In genomic region chr5:128498844-128499455, GRCh38 we compare ENCODE assay signal across 8 cellular contexts. TPM values are rescaled to one million over a fixed set of nuclear protein-coding genes. Genes with fewer than 3 reads are reported as not detected.
DNase-seq lines count a peak whose midpoint lies in the region; ATAC-seq, FAIRE-seq and TF ChIP-seq lines count a peak whose summit lies in the region.

No MANE protein-coding gene starts in this region.

- H3K9me3 ChIP-seq in astrocyte (ENCODE audit: insufficient read depth, low read depth, low read length) (no peaks in the 10 kb centered on the region), left lung (peaks cover 0 to 3% of the 10 kb centered on the region in 2 donors)

- H3K4me3 ChIP-seq in astrocyte (ENCODE audit: insufficient read depth, low read depth, low read length) (no peak overlapping the region), left lung (no peak overlapping the region)

- no peaks in the 10 kb centered on the region for H3K4me1 ChIP-seq in astrocyte (ENCODE audit: insufficient read depth, low read length)
- H3K4me1 ChIP-seq in left lung, result no peaks in the 10 kb centered on the region

- H3K27me3 Mint-ChIP-seq in astrocyte (ENCODE audit: low read depth, unreplicated experiment), result no peaks in the 10 kb centered on the region

- ATAC-seq in left lung (peak; percentile 78), GM18502 (IDR thresholded peaks at IDR 0.05; ENCODE audit: poor library complexity, unreplicated experiment) (no peak)

- intact Hi-C loops in left lung (cut with DNase I), result no loop called here

- H3K27me3 ChIP-seq in astrocyte (ENCODE audit: insufficient read depth, low read length) (no peaks in the 10 kb centered on the region), left lung (no peaks in the 10 kb centered on the region)

- no peaks in the 10 kb centered on the region for H3K79me2 ChIP-seq in astrocyte (ENCODE audit: insufficient read depth, low read length)

- H3K4me1 Mint-ChIP-seq in astrocyte (ENCODE audit: low read depth, unreplicated experiment), result no peaks in the 10 kb centered on the region

- TF ChIP-seq CTCF in astrocyte (IDR thresholded peaks at IDR 0.05; ENCODE audit: insufficient read depth, low read depth, low read length) (peak; percentile 57), left lung (IDR thresholded peaks at IDR 0.05) (peak; percentile 23 to 39)

- no peak overlapping the region for H3K27ac Mint-ChIP-seq in astrocyte (ENCODE audit: unreplicated experiment)

- FAIRE-seq in HTR-8/SVneo (lab: Jason Lieb, UNC) (no peak), astrocyte (lab: Jason Lieb, UNC) (peak; percentile 79)

- H3K4me2 ChIP-seq in astrocyte (ENCODE audit: low read length), result no peak overlapping the region

- H4K20me1 ChIP-seq in astrocyte (ENCODE audit: insufficient read depth, low read length), result no peaks in the 10 kb centered on the region

- H3K36me3 Mint-ChIP-seq in astrocyte (ENCODE audit: low read depth, unreplicated experiment), result peaks cover 12% of the 10 kb centered on the region

- no peak overlapping the region for H3K9ac ChIP-seq in astrocyte (ENCODE audit: low read length)

- H3K27ac ChIP-seq in astrocyte (ENCODE audit: low read depth, low read length), result no peak overlapping the region
- H3K27ac ChIP-seq in left lung, result no peak overlapping the region

- H3K36me3 ChIP-seq in astrocyte (ENCODE audit: insufficient read depth, low read length) (no peaks in the 10 kb centered on the region), left lung (no peaks in the 10 kb centered on the region)

- H2AFZ ChIP-seq in astrocyte (ENCODE audit: low read depth, low read length), result no peak overlapping the region

- DNase-seq in DMS53 (lab: John Stamatoyannopoulos, UW) (peak; percentile 73), HTR-8/SVneo (ENCODE audit: insufficient read length, low spot score) (peak; percentile 10), astrocyte (ENCODE audit: low read depth) (peak; percentile 47), left lung (no peak), 8988T (no peak), ureter (ENCODE audit: low spot score) (no peak), NCI-H2029 (lab: John Stamatoyannopoulos, UW) (no peak)

- H3K4me3 Mint-ChIP-seq in astrocyte (ENCODE audit: unreplicated experiment), result no peak overlapping the region

- H3K9me3 Mint-ChIP-seq in astrocyte (ENCODE audit: unreplicated experiment), result peaks cover 5% of the 10 kb centered on the region

RNA-seq across cellular contexts. Expression of gene FBN2, which starts 39.1 kb away (rescaled TPM):
- total RNA-seq in astrocyte (105 and 176 TPM in 2 replicates), left lung (1 to 10 TPM; 2.7 to 6.2 TPM), ureter (4.8 TPM)

Comparison
In these comparisons a context has a peak if more than half of its experiments do, and no peak if none do; other contexts are left out.
1. DNase-seq: peak in DMS53 (single experiment), HTR-8/SVneo (single experiment) and astrocyte (single experiment); none in left lung (0 of 2), 8988T (single experiment), ureter (single experiment) and NCI-H2029 (single experiment).
2. RNA of gene FBN2, which starts 39.1 kb away (total RNA-seq): 105 to 176 TPM in astrocyte; 2.7 to 6.2 TPM in left lung and 4.8 TPM in ureter (single experiment); every median in the first group is over 10 times any median in the second.